Comparison of ENCODE assay signal across 8 cellular contexts in the genomic region with DNA sequence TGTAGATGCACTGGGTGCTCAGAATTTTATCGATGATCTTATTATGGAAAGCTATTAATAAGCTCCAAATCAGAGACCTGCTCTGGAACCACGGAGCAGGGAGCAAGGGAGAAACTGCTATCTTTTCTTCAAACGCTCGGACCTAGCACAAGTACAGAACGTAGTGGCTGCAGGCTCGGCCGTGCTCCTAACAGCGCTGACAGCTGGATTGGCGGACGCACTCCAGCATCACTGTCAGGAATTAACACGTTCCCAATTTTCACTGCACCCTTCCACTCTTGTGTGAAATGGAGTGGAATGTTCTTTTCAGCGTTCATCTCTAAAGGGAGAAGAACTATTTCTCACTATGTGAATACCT.
DNase-seq lines count a peak whose midpoint lies in the region; ATAC-seq, FAIRE-seq and TF ChIP-seq lines count a peak whose summit lies in the region.

No MANE protein-coding gene starts in this region.

- ATAC-seq in GM21447 (IDR thresholded peaks at IDR 0.05; ENCODE audit: unreplicated experiment) = no peak

- no peaks in the 10 kb centered on the region for H3K36me3 ChIP-seq in effector memory CD4-positive, alpha-beta T cell (ENCODE audit: control insufficient read depth, insufficient read depth, low read length)
- no peaks in the 10 kb centered on the region for H3K36me3 ChIP-seq in mucosa of rectum (ENCODE audit: control insufficient read depth in 2 of 2, insufficient read depth in 2 of 2, low read length in 2 of 2)

- H3K9ac ChIP-seq in mucosa of rectum (ENCODE audit: low read depth in 1 of 2, low read length in 2 of 2) = peak overlapping the region; percentile 56 to 77

- H3K27me3 ChIP-seq in effector memory CD4-positive, alpha-beta T cell (replicated peaks; ENCODE audit: control insufficient read depth, insufficient read depth, low read length, poor library complexity, severe bottlenecking) = no peaks in the 10 kb centered on the region
- H3K27me3 ChIP-seq in mucosa of rectum (ENCODE audit: control insufficient read depth in 2 of 2, insufficient read depth in 2 of 2, low read length in 2 of 2) = no peaks in the 10 kb centered on the region

- H3K9me3 ChIP-seq in effector memory CD4-positive, alpha-beta T cell (ENCODE audit: control insufficient read depth, low read length) = no peaks in the 10 kb centered on the region
- H3K9me3 ChIP-seq in mucosa of rectum (ENCODE audit: control insufficient read depth in 2 of 2, low read length in 2 of 2) = no peaks in the 10 kb centered on the region

- peak overlapping the region; percentile 53 for H3K27ac ChIP-seq in effector memory CD4-positive, alpha-beta T cell (ENCODE audit: insufficient read depth, low read length, poor library complexity, severe bottlenecking)
- H3K27ac ChIP-seq in mucosa of rectum (ENCODE audit: low read depth in 2 of 2, low read length in 2 of 2) = peak overlapping the region in 1 of 2 donors; percentile 23

- no peak for FAIRE-seq in H54 (lab: Jason Lieb, UNC)

- TF ChIP-seq CTCF in GM12865 (IDR thresholded peaks at IDR 0.05; ENCODE audit: insufficient read depth, low read depth, low read length, missing control alignments) = no peak

- no peak for TF ChIP-seq POLR2A in H54 (IDR thresholded peaks at IDR 0.05; ENCODE audit: low read depth, low read length)

- peaks cover 5% of the 10 kb centered on the region for H3K4me1 ChIP-seq in effector memory CD4-positive, alpha-beta T cell (ENCODE audit: control insufficient read depth, insufficient read depth, low read length, poor library complexity, severe bottlenecking)
- peaks cover 0 to 7% of the 10 kb centered on the region in 2 donors for H3K4me1 ChIP-seq in mucosa of rectum (ENCODE audit: control insufficient read depth in 2 of 2, insufficient read depth in 2 of 2, low read length in 2 of 2)

- DNase-seq in GM12865 (ENCODE audit: low read depth) (no peak), NCI-H748 (lab: John Stamatoyannopoulos, UW; ENCODE audit: unreplicated experiment) (peak; percentile 56), T1000 (lab: John Stamatoyannopoulos, UW) (no peak), H54 (ENCODE audit: insufficient read length, low spot score) (no peak)
- DNase-seq in effector memory CD4-positive, alpha-beta T cell = no peak
- DNase-seq in activated CD8-positive, alpha-beta memory T cell treated with anti-CD3 and anti-CD28 coated beads, Interleukin-2, amount 50 U/mL, for 48 hours = no peak

- H3K4me3 ChIP-seq in GM12865 (ENCODE audit: low read depth, low read length) = peak overlapping the region; percentile 71
- peak overlapping the region; percentile 87 for H3K4me3 ChIP-seq in effector memory CD4-positive, alpha-beta T cell (ENCODE audit: insufficient read depth, low read depth, low read length, poor library complexity, severe bottlenecking)
- H3K4me3 ChIP-seq in mucosa of rectum (ENCODE audit: low read length in 2 of 2) = peak overlapping the region; percentile 81 to 93
